Comparison of ENCODE assay signal across 1 cellular context in genomic region chr14:73759714-73760597, GRCh38.
TF ChIP-seq lines count a peak whose summit lies in the region.

No MANE protein-coding gene starts in this region.

TF ChIP-seq in K562, 482 proteins besides CTCF, POLR2A, EP300 and RAD21 (continued from another document and continues in another):
- no peak for TF ChIP-seq ZBTB40 (IDR thresholded peaks at IDR 0.05)
- no peak for TF ChIP-seq ZBTB40 (CRISPR knock-in tag; IDR thresholded peaks at IDR 0.05)
- TF ChIP-seq HOMEZ (CRISPR knock-in tag; IDR thresholded peaks at IDR 0.05): no peak
- TF ChIP-seq SP1 (CRISPR knock-in tag; IDR thresholded peaks at IDR 0.05): peak; percentile 39; the same call in 1 of the 2 replicates
- no peak for TF ChIP-seq ZBTB8A (IDR thresholded peaks at IDR 0.05; ENCODE audit: partially characterized antibody)
- TF ChIP-seq HMG20B (CRISPR knock-in tag; IDR thresholded peaks at IDR 0.05): no peak
- no peak for TF ChIP-seq TCF15 (CRISPR knock-in tag; IDR thresholded peaks at IDR 0.05)
- no peak for TF ChIP-seq CAMTA2 (CRISPR knock-in tag; conservative IDR thresholded peaks at IDR 0.05)
- no peak; the same call in 1 of the 2 replicates for TF ChIP-seq ELF1 (tag; IDR thresholded peaks at IDR 0.05)
- TF ChIP-seq ZFP30 (CRISPR knock-in tag; IDR thresholded peaks at IDR 0.05; ENCODE audit: borderline replicate concordance): no peak
- TF ChIP-seq ZNF507 (tag; conservative IDR thresholded peaks at IDR 0.05): no peak
- no peak for TF ChIP-seq ZNF561 (CRISPR knock-in tag; conservative IDR thresholded peaks at IDR 0.05)
- TF ChIP-seq TEAD2 (tag; IDR thresholded peaks at IDR 0.05): no peak
- TF ChIP-seq FIP1L1 (IDR thresholded peaks at IDR 0.05; ENCODE audit: low read depth, low read length, poor library complexity, severe bottlenecking): peak; percentile 80
- no peak for TF ChIP-seq SNAPC5 (CRISPR knock-in tag; IDR thresholded peaks at IDR 0.05)
- no peak for TF ChIP-seq CLOCK (CRISPR knock-in tag; IDR thresholded peaks at IDR 0.05; ENCODE audit: borderline replicate concordance)
- no peak for TF ChIP-seq FOXK1 (CRISPR knock-in tag; IDR thresholded peaks at IDR 0.05; ENCODE audit: borderline replicate concordance)
- TF ChIP-seq HNRNPK (IDR thresholded peaks at IDR 0.05; ENCODE audit: low read depth, low read length, poor library complexity, severe bottlenecking): no peak
- TF ChIP-seq SNRNP70 (optimal IDR thresholded peaks at IDR 0.05; ENCODE audit: low read depth, low read length): no peak
- TF ChIP-seq ARHGAP35 (IDR thresholded peaks at IDR 0.05; ENCODE audit: partially characterized antibody): no peak
- peak; percentile 37; the same call in 1 of the 2 replicates for TF ChIP-seq ZNF316 (IDR thresholded peaks at IDR 0.05)
- TF ChIP-seq TBP (optimal IDR thresholded peaks at IDR 0.05; ENCODE audit: low read depth, low read length): peak; percentile 70
- no peak; the same call in 1 of the 2 replicates for TF ChIP-seq NCOR1 (IDR thresholded peaks at IDR 0.05)
- peak; percentile 43; the same call in 1 of the 2 replicates for TF ChIP-seq TEAD4 (IDR thresholded peaks at IDR 0.05; ENCODE audit: low read length)
- TF ChIP-seq TEAD4 (CRISPR knock-in tag; IDR thresholded peaks at IDR 0.05; ENCODE audit: borderline replicate concordance): no peak
- TF ChIP-seq KAT8 (IDR thresholded peaks at IDR 0.05; ENCODE audit: low read depth): no peak
- TF ChIP-seq ZFPM2 (CRISPR knock-in tag; IDR thresholded peaks at IDR 0.05): no peak
- no peak for TF ChIP-seq ZNF583 (CRISPR knock-in tag; IDR thresholded peaks at IDR 0.05)
- TF ChIP-seq POLR2G (IDR thresholded peaks at IDR 0.05; ENCODE audit: low read depth, low read length): peak; percentile 98
- TF ChIP-seq NFIC (IDR thresholded peaks at IDR 0.05): no peak
- no peak for TF ChIP-seq ZNF239 (CRISPR knock-in tag; IDR thresholded peaks at IDR 0.05)
- TF ChIP-seq ZNF224 (CRISPR knock-in tag; IDR thresholded peaks at IDR 0.05): no peak
- no peak for TF ChIP-seq BRCA1 (IDR thresholded peaks at IDR 0.05)
- no peak for TF ChIP-seq BRCA1 (CRISPR knock-in tag; IDR thresholded peaks at IDR 0.05)
- TF ChIP-seq HDAC1 (IDR thresholded peaks at IDR 0.05): peak in 1 of 2 experiments; percentile 42; a peak in 1 of 4 replicates
- TF ChIP-seq MED1 (CRISPR knock-in tag; IDR thresholded peaks at IDR 0.05; ENCODE audit: borderline replicate concordance): no peak
- TF ChIP-seq YY1 (IDR thresholded peaks at IDR 0.05; ENCODE audit: borderline replicate concordance in 1 of 3, control insufficient read depth in 1 of 3, extremely low read depth in 1 of 3, insufficient read depth in 3 of 3, insufficient read length in 1 of 3, insufficient replicate concordance in 2 of 3, low read depth in 1 of 3, low read length in 2 of 3): peak in 2 of 3 experiments; percentile 14 to 63
- no peak for TF ChIP-seq ZNF23 (CRISPR knock-in tag; IDR thresholded peaks at IDR 0.05)
- peak; percentile 14 for TF ChIP-seq SP2 (IDR thresholded peaks at IDR 0.05; ENCODE audit: extremely low read depth, low read depth, low read length, poor library complexity, severe bottlenecking)
- no peak for TF ChIP-seq ZNF830 (CRISPR knock-in tag; IDR thresholded peaks at IDR 0.05)
- TF ChIP-seq RBM34 (IDR thresholded peaks at IDR 0.05; ENCODE audit: borderline replicate concordance, insufficient read depth, low read length): no peak
- TF ChIP-seq KAT7 (CRISPR knock-in tag; IDR thresholded peaks at IDR 0.05; ENCODE audit: borderline replicate concordance): no peak
- no peak for TF ChIP-seq ASH1L (IDR thresholded peaks at IDR 0.05; ENCODE audit: borderline replicate concordance, low read depth, partially characterized antibody)
- no peak for TF ChIP-seq POLR3A (IDR thresholded peaks at IDR 0.05; ENCODE audit: borderline replicate concordance, extremely low read depth, insufficient read depth, insufficient read length)
- no peak for TF ChIP-seq FOXJ2 (tag; IDR thresholded peaks at IDR 0.05)
- no peak; the same call in 1 of the 2 replicates for TF ChIP-seq BACH1 (tag; IDR thresholded peaks at IDR 0.05)
- TF ChIP-seq THAP7 (CRISPR knock-in tag; IDR thresholded peaks at IDR 0.05): no peak
- TF ChIP-seq SRF (CRISPR knock-in tag; IDR thresholded peaks at IDR 0.05): peak; percentile 97 to 99
- no peak for TF ChIP-seq PRDM10 (IDR thresholded peaks at IDR 0.05; ENCODE audit: partially characterized antibody)
- TF ChIP-seq MYC (IDR thresholded peaks at IDR 0.05; ENCODE audit: low read depth, low read length): peak; percentile 60
- TF ChIP-seq MYC (CRISPR knock-in tag; IDR thresholded peaks at IDR 0.05; ENCODE audit: borderline replicate concordance, low read depth): no peak
- no peak for TF ChIP-seq ZNF431 (CRISPR knock-in tag; IDR thresholded peaks at IDR 0.05)
- TF ChIP-seq CCNT2 (IDR thresholded peaks at IDR 0.05; ENCODE audit: borderline replicate concordance, extremely low read depth, insufficient read length, low read depth, low read length): peak; percentile 98
- TF ChIP-seq SMC3 (conservative IDR thresholded peaks at IDR 0.05; ENCODE audit: insufficient read depth, low read depth, low read length): no peak
- peak; percentile 41 for TF ChIP-seq U2AF1 (optimal IDR thresholded peaks at IDR 0.05; ENCODE audit: low read depth, low read length)
